ENCODE assay signal across 1 cellular context in the genomic region with DNA sequence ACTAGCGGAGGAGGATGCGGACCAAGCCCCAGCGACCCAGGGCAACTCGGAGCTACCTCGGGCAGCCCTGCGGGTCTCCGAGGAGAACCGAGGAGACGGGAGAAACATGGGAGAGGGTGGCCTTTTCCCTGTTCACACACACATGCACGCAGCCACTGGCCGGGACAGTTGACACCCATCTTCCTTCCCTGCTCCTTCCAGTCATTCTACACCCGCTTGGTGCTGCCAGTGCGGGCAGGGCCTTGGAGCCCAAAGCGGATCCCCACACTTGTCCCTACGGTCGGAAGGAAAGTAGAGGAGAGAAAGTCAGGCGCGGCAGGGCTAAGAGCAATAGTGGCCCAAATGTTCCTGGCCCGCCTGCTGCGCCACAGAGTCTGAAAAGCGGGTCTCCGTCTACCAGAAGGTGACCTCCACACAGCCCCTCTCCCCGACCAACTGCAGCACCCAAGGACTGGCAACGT.
TF ChIP-seq lines count a peak whose summit lies in the region.

No MANE protein-coding gene starts in this region.

TF ChIP-seq in GM12878, 131 proteins besides CTCF, POLR2A, EP300 and RAD21:
- TF ChIP-seq RBBP5 (conservative IDR thresholded peaks at IDR 0.05) (no peak), PAX5 (IDR thresholded peaks at IDR 0.05; ENCODE audit: borderline replicate concordance, low read depth, low read length) (peak; percentile 0; the same call in 1 of the 2 replicates)
